29 cellular contexts compared by ENCODE assay signal in the genomic region with DNA sequence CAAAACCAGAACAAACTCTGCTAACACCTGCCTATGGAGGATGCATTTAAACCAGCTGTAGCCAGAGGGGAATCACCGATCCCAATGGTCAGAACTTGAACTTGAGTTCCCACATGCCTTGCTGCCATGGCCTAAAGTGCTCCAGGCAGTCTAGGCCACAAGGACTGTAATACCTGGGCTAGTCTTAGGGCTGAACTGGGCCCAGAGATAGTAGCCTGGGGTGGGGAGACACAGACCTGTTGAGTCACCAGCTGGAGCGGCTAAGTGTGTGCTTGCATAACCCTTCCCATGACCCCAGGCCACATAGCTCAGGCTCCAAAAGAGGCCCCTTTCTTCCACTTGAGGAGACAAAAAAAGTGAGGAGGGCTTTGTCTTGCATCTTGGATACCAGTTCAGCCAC.
"Had no signal": no experiment of that assay in that cellular context is flagged by ENCODE, and none has a peak within 500 bp of the region (broad histone marks: within the 10 kb centered on the region; RNA-seq: fewer than 3 reads in every experiment).

No MANE protein-coding gene starts in this region.

- H3K4me1 ChIP-seq: parathyroid adenoma, psoas muscle, right lobe of liver, sigmoid colon, suprapubic skin, testis, tibial artery, transverse colon, vagina had no signal

- H3K27ac ChIP-seq: ovary, parathyroid adenoma, psoas muscle, right lobe of liver, sigmoid colon, suprapubic skin, testis, tibial artery, transverse colon, vagina had no signal

- H3K27me3 ChIP-seq: ovary, right lobe of liver, sigmoid colon, suprapubic skin, testis, tibial artery, transverse colon, vagina had no signal

- H3K9me3 ChIP-seq: ovary, psoas muscle, right lobe of liver, suprapubic skin, testis, tibial artery, vagina had no signal

- H3K9ac ChIP-seq: parathyroid adenoma had no signal

- H3K36me3 Mint-ChIP-seq: naive B cell; naive thymus-derived CD8-positive, alpha-beta T cell; stimulated activated effector memory CD8-positive, alpha-beta T cell treated with anti-CD3 and anti-CD28 coated beads, Interleukin-12 subunit alpha, Interleukin-12 subunit beta, amount 100 ng/mL, for 72 hours; stimulated activated naive B cell treated with anti-CD40 and anti-IgM and Interleukin-4, amounts not matched to agents 10 μg/mL and 1 μg/mL and 100 μg/mL, for 72 hours had no signal

- H3K79me2 ChIP-seq: parathyroid adenoma had no signal

- DNase-seq: naive B cell; naive thymus-derived CD8-positive, alpha-beta T cell; nephron progenitor cell; occipital lobe; ovary; posterior cingulate gyrus; psoas muscle; right cardiac atrium; right lobe of liver; sigmoid colon; small intestine; stimulated activated CD4-positive, alpha-beta T cell treated with anti-CD3 and anti-CD28 coated beads, Interleukin-15, amount 100 ng/mL, for 24 hours; stimulated activated CD4-positive, alpha-beta T cell treated with anti-CD3 and anti-CD28 coated beads, Interleukin-2, amount 100 ng/mL, for 24 hours; stimulated activated CD4-positive, alpha-beta T cell treated with anti-CD3 and anti-CD28 coated beads, Interleukin-2, amount 100 ng/mL, for 48 hours; stimulated activated CD4-positive, alpha-beta T cell treated with anti-CD3 and anti-CD28 coated beads, Interleukin-4, amount 100 ng/mL, for 24 hours; stimulated activated naive B cell treated with anti-CD40 and anti-IgM and Interleukin-4, amounts not matched to agents 10 μg/mL and 1 μg/mL and 100 μg/mL, for 72 hours; stimulated activated naive CD4-positive, alpha-beta T cell treated with Interleukin-2 at 50 U/mL for 16 hours; substantia nigra; testis; tibial artery; transverse colon had no signal

- ATAC-seq: naive thymus-derived CD8-positive, alpha-beta T cell; natural killer cell treated with Interleukin-12 subunit alpha and Interleukin-12 subunit beta and Interleukin-15 and Interleukin-18, amount 100 ng/mL, for 72 hours; psoas muscle; right cardiac atrium; stimulated activated effector memory CD8-positive, alpha-beta T cell treated with anti-CD3 and anti-CD28 coated beads, Interleukin-12 subunit alpha, Interleukin-12 subunit beta, amount 100 ng/mL, for 72 hours; stimulated activated naive B cell treated with anti-CD40 and anti-IgM and Interleukin-4, amounts not matched to agents 10 μg/mL and 1 μg/mL and 100 μg/mL, for 72 hours had no signal

- H3K4me1 Mint-ChIP-seq: naive B cell; naive thymus-derived CD8-positive, alpha-beta T cell; nephron progenitor cell; neural crest cell; stimulated activated effector memory CD8-positive, alpha-beta T cell treated with anti-CD3 and anti-CD28 coated beads, Interleukin-12 subunit alpha, Interleukin-12 subunit beta, amount 100 ng/mL, for 72 hours; stimulated activated naive B cell treated with anti-CD40 and anti-IgM and Interleukin-4, amounts not matched to agents 10 μg/mL and 1 μg/mL and 100 μg/mL, for 72 hours had no signal

- H3K27ac Mint-ChIP-seq: naive B cell; naive thymus-derived CD8-positive, alpha-beta T cell; natural killer cell treated with Interleukin-12 subunit alpha and Interleukin-12 subunit beta and Interleukin-15 and Interleukin-18, amount 100 ng/mL, for 72 hours; nephron progenitor cell; progenitor cell of endocrine pancreas; stimulated activated effector memory CD8-positive, alpha-beta T cell treated with anti-CD3 and anti-CD28 coated beads, Interleukin-12 subunit alpha, Interleukin-12 subunit beta, amount 100 ng/mL, for 72 hours; stimulated activated naive B cell treated with anti-CD40 and anti-IgM and Interleukin-4, amounts not matched to agents 10 μg/mL and 1 μg/mL and 100 μg/mL, for 72 hours; stimulated activated naive CD8-positive, alpha-beta T cell treated with anti-CD3 and anti-CD28 coated beads, Interleukin-15, Interleukin-2, amounts not matched to agents 100 ng/mL and 50 ng/mL, for 24 hours had no signal

- H3K4me3 ChIP-seq: ovary, psoas muscle, right lobe of liver, sigmoid colon, suprapubic skin, testis, tibial artery, transverse colon, vagina had no signal

- H3K4me3 Mint-ChIP-seq: naive B cell; naive thymus-derived CD8-positive, alpha-beta T cell; natural killer cell treated with Interleukin-12 subunit alpha and Interleukin-12 subunit beta and Interleukin-15 and Interleukin-18, amount 100 ng/mL, for 72 hours; nephron progenitor cell; neural crest cell; stimulated activated effector memory CD8-positive, alpha-beta T cell treated with anti-CD3 and anti-CD28 coated beads, Interleukin-12 subunit alpha, Interleukin-12 subunit beta, amount 100 ng/mL, for 72 hours; stimulated activated naive B cell treated with anti-CD40 and anti-IgM and Interleukin-4, amounts not matched to agents 10 μg/mL and 1 μg/mL and 100 μg/mL, for 72 hours; stimulated activated naive CD8-positive, alpha-beta T cell treated with anti-CD3 and anti-CD28 coated beads, Interleukin-15, Interleukin-2, amounts not matched to agents 100 ng/mL and 50 ng/mL, for 24 hours had no signal

- H2AFZ ChIP-seq: parathyroid adenoma had no signal

- H3K27me3 Mint-ChIP-seq: naive B cell; natural killer cell treated with Interleukin-12 subunit alpha and Interleukin-12 subunit beta and Interleukin-15 and Interleukin-18, amount 100 ng/mL, for 72 hours; progenitor cell of endocrine pancreas; stimulated activated naive B cell treated with anti-CD40 and anti-IgM and Interleukin-4, amounts not matched to agents 10 μg/mL and 1 μg/mL and 100 μg/mL, for 72 hours; stimulated activated naive CD8-positive, alpha-beta T cell treated with anti-CD3 and anti-CD28 coated beads, Interleukin-15, Interleukin-2, amounts not matched to agents 100 ng/mL and 50 ng/mL, for 24 hours had no signal

- H3K36me3 ChIP-seq: ovary, right lobe of liver, sigmoid colon, suprapubic skin, tibial artery, transverse colon, vagina had no signal
